Comparison of ENCODE assay signal across 1 cellular context in the genomic region with DNA sequence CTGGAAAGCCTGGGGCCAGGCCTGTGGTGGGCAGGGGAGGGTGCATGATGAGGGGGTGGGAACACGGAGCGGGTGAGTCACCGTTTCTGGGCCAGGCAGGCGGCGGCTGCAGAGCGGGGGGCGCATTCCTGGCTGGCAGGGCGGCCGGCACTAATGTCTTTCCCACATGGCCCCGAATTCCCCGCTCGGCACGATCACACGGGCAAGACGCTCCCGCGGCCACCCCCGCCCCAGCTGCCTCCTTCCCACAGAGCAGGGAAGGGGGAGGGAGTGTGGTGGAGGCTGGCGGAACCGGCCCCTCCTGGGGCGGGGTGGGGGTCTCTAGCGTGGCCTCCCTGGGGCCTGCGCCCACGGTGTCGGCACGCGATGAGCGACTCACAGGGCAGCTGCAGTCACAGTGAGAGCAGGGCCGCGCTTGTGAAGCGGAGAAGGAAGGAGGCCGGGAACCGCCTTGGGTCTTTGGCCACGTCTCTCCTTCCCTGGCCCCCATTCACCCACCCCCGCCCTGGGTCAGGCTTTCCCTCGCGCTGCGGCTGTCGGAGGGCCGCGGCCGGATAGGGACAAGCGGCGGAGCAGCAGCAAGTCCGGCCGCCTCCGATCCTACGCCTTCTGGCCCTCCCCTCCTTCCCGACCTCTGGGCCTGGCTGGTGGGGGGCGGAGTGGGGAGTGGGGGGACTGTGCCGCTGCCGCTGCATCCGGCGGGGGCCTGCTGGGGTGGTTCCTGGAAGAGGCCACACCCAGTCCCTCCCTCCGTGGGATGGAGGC.
TF ChIP-seq lines count a peak whose summit lies in the region.

No MANE protein-coding gene starts in this region.

TF ChIP-seq in HepG2, 621 proteins besides CTCF, POLR2A, EP300 and RAD21 (continued from another document):
- TF ChIP-seq, protein P1, sequence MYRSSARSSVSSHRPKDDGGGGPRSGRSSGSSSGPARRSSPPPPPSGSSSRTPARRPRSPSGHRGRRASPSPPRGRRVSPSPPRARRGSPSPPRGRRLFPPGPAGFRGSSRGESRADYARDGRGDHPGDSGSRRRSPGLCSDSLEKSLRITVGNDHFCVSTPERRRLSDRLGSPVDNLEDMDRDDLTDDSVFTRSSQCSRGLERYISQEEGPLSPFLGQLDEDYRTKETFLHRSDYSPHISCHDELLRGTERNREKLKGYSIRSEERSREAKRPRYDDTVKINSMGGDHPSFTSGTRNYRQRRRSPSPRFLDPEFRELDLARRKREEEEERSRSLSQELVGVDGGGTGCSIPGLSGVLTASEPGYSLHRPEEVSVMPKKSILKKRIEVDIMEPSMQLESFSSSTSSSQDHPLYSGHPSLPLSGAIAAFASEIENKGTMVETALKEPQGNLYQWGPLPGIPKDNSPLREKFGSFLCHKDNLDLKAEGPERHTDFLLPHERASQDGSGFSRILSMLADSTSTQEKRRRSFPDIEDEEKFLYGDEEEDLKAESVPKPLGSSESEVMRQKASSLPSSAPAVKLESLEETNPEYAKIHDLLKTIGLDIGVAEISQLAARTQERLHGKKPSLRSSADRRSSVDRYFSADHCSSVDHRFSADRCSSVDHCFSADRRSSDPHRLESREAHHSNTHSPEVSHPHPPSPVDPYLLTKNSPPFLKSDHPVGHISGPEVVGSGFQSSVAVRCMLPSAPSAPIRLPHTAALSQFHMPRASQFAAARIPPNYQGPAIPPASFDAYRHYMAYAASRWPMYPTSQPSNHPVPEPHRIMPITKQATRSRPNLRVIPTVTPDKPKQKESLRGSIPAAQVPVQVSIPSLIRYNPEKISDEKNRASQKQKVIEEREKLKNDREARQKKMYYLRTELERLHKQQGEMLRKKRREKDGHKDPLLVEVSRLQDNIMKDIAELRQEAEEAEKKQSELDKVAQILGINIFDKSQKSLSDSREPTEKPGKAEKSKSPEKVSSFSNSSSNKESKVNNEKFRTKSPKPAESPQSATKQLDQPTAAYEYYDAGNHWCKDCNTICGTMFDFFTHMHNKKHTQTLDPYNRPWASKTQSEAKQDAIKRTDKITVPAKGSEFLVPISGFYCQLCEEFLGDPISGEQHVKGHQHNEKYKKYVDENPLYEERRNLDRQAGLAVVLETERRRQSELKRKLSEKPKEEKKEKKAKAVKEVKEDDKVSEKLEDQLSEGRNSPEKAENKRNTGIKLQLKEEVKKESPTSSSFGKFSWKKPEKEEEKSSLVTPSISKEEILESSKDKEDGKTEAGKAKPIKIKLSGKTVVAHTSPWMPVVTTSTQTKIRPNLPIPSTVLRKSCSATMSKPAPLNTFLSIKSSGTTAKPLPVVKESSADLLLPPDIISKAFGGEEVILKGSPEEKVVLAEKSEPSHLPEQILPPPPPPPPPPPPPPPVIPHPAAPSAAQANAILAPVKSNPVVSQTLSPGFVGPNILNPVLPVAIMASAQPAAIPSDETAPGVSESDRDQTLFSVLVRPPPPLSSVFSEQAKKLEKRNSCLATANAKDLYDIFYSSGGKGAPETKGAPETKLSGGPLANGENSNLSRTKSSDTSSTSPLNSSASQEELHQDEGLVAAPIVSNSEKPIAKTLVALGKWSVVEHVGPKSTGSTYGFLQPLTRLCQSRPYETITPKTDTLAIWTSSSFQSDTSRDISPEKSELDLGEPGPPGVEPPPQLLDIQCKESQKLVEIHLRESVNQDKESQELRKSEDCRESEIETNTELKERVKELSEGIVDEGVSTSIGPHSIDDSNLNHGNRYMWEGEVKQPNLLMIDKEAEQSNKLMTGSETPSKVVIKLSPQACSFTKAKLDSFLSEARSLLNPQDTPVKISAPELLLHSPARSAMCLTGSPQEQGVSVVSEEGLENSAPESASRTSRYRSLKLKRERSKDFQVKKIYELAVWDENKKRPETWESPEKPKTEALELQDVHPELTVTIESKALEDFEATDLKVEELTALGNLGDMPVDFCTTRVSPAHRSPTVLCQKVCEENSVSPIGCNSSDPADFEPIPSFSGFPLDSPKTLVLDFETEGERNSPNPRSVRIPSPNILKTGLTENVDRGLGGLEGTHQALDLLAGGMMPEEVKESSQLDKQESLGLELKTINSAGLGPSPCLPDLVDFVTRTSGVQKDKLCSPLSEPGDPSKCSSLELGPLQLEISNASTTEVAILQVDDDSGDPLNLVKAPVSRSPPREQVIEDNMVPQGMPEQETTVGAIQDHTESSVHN (CRISPR knock-in tag; IDR thresholded peaks at IDR 0.05), result no peak
- no peak for TF ChIP-seq IRX3 (CRISPR knock-in tag; IDR thresholded peaks at IDR 0.05; ENCODE audit: borderline replicate concordance, low read depth)
